32 cellular contexts compared by ENCODE assay signal in genomic region chr4:134862116-134862515, GRCh38.
A peak's percentile ranks its signal among the peaks of the same experiment; 100 is the strongest.
DNase-seq lines count a peak whose midpoint lies in the region; ATAC-seq and TF ChIP-seq lines count a peak whose summit lies in the region.
"Had no signal": no experiment of that assay in that cellular context is flagged by ENCODE, and none has a peak within 500 bp of the region (broad histone marks: within the 10 kb centered on the region; RNA-seq: fewer than 3 reads in every experiment).

No MANE protein-coding gene starts in this region.

- H3K4me1 ChIP-seq in PC-3 (ENCODE audit: insufficient read depth, low read length) = no peaks in the 10 kb centered on the region
- H3K4me1 ChIP-seq in colonic mucosa = no peaks in the 10 kb centered on the region
- H3K4me1 ChIP-seq: BLaER1 treated with 17β-estradiol and CSF1 and Interleukin-3, amounts not matched to agents 10 nM and 100 nM; esophagus squamous epithelium; gastrocnemius medialis; suprapubic skin; upper lobe of left lung had no signal

- H3K36me3 ChIP-seq in PC-3 (ENCODE audit: low read depth, low read length) = no peaks in the 10 kb centered on the region
- H3K36me3 ChIP-seq in colonic mucosa = no peaks in the 10 kb centered on the region
- H3K36me3 ChIP-seq: BLaER1 treated with 17β-estradiol and CSF1 and Interleukin-3, amounts not matched to agents 10 nM and 100 nM; esophagus squamous epithelium; gastrocnemius medialis; MG63; suprapubic skin; upper lobe of left lung had no signal

- CTCF ChIA-PET in PC-3 (lab: Charles Lee) = no interaction called here

- H3K9me2 ChIP-seq in PC-3 (replicated peaks; ENCODE audit: low read length) = no peaks in the 10 kb centered on the region

- no peak overlapping the region for H3K9ac ChIP-seq in PC-3 (ENCODE audit: low read length)
- H3K9ac ChIP-seq in colonic mucosa (ENCODE audit: low read depth in 2 of 2, low read length in 2 of 2) = no peak overlapping the region
- H3K9ac ChIP-seq: BLaER1 treated with 17β-estradiol and CSF1 and Interleukin-3, amounts not matched to agents 10 nM and 100 nM had no signal

- no peaks in the 10 kb centered on the region for H4K20me1 ChIP-seq in PC-3 (ENCODE audit: low read length)
- H4K20me1 ChIP-seq: BLaER1 treated with 17β-estradiol and CSF1 and Interleukin-3, amounts not matched to agents 10 nM and 100 nM had no signal

- no peaks in the 10 kb centered on the region for H3F3A ChIP-seq in PC-3 (ENCODE audit: low read length, unreplicated experiment)

- no peaks in the 10 kb centered on the region for H3K27me3 ChIP-seq in PC-3 (ENCODE audit: low read length)
- no peaks in the 10 kb centered on the region for H3K27me3 ChIP-seq in colonic mucosa
- H3K27me3 ChIP-seq: BLaER1 treated with 17β-estradiol and CSF1 and Interleukin-3, amounts not matched to agents 10 nM and 100 nM; esophagus squamous epithelium; gastrocnemius medialis; hepatocyte; MG63; suprapubic skin; upper lobe of left lung had no signal

- H3K4me3 ChIP-seq in PC-3 (ENCODE audit: low read length) (no peak overlapping the region), choroid plexus epithelial cell (ENCODE audit: low read depth, low read length) (no peak overlapping the region), retinal pigment epithelial cell (ENCODE audit: low read length) (no peak overlapping the region), colonic mucosa (no peak overlapping the region)
- H3K4me3 ChIP-seq: BLaER1 treated with 17β-estradiol and CSF1 and Interleukin-3, amounts not matched to agents 10 nM and 100 nM; esophagus squamous epithelium; gastrocnemius medialis; hepatocyte; K562; lung; MG63; PC-9; suprapubic skin; upper lobe of left lung had no signal

- TF ChIP-seq CTCF in PC-3 (conservative IDR thresholded peaks at IDR 0.05; ENCODE audit: low read depth, low read length) = no peak
- no peak for TF ChIP-seq CTCF in choroid plexus epithelial cell (conservative IDR thresholded peaks at IDR 0.05; ENCODE audit: low read depth, low read length)
- TF ChIP-seq CTCF in retinal pigment epithelial cell (conservative IDR thresholded peaks at IDR 0.05; ENCODE audit: low read depth, low read length) = no peak
- no peak for TF ChIP-seq CTCF in colonic mucosa (IDR thresholded peaks at IDR 0.05)

- H2AFZ ChIP-seq in PC-3 (ENCODE audit: low read length) = no peak overlapping the region
- H2AFZ ChIP-seq: hepatocyte, PC-9 had no signal

- BruUV-seq in PC-3 (replicated peaks; lab: Mats Ljungman, UMichigan) = no TSS peak

- peak; percentile 31; the same call in 1 of the 2 replicates for ATAC-seq in PC-3
- ATAC-seq: activated CD8-positive, alpha-beta T cell treated with anti-CD3 and anti-CD28 coated beads for 36 hours; gastrocnemius medialis; K562; natural killer cell treated with Interleukin-12 subunit alpha and Interleukin-12 subunit beta and Interleukin-15 and Interleukin-18, amount 100 ng/mL, for 72 hours; stimulated activated naive B cell treated with anti-CD40 and anti-IgM and Interleukin-4, amounts not matched to agents 10 μg/mL and 1 μg/mL and 100 μg/mL, for 72 hours had no signal

- intact Hi-C loops in PC-3 (cut with micrococcal nuclease) = no loop called here
- intact Hi-C loops in colonic mucosa (cut with DNase I) = no loop called here

- POLR2A ChIA-PET in PC-3 (lab: Charles Lee; ENCODE audit: unreplicated experiment) = no interaction called here

- no peak overlapping the region for H3K4me2 ChIP-seq in PC-3 (ENCODE audit: low read length)
- H3K4me2 ChIP-seq: BLaER1 treated with 17β-estradiol and CSF1 and Interleukin-3, amounts not matched to agents 10 nM and 100 nM; hepatocyte; PC-9 had no signal

- H3K9me3 ChIP-seq in PC-3 (ENCODE audit: low read length) (no peaks in the 10 kb centered on the region), colonic mucosa (no peaks in the 10 kb centered on the region)
- H3K9me3 ChIP-seq: BLaER1 treated with 17β-estradiol and CSF1 and Interleukin-3, amounts not matched to agents 10 nM and 100 nM; esophagus squamous epithelium; gastrocnemius medialis; MG63; suprapubic skin; upper lobe of left lung had no signal

- DNase-seq in GM04504 (ENCODE audit: low read depth) (peak; percentile 7), PC-3 (peak; percentile 32), choroid plexus epithelial cell (ENCODE audit: low read depth) (peak; percentile 13), retinal pigment epithelial cell (ENCODE audit: low read depth) (peak; percentile 26), NCI-H128 (lab: John Stamatoyannopoulos, UW; ENCODE audit: unreplicated experiment) (no peak), colonic mucosa (no peak), NOMO-1 treated with DMSO at 0.1 percent for 48 hours (lab: John Stamatoyannopoulos, UW; ENCODE audit: unreplicated experiment) (no peak), SKM-1 treated with dmso at 0.1 percent for 144 hours (lab: John Stamatoyannopoulos, UW; ENCODE audit: unreplicated experiment) (no peak)
- DNase-seq: activated CD4-positive, alpha-beta T cell treated with anti-CD3 and anti-CD28 coated beads for 1 hour; activated CD8-positive, alpha-beta memory T cell treated with anti-CD3 and anti-CD28 coated beads, Interleukin-2, amount 50 U/mL, for 48 hours; activated CD8-positive, alpha-beta T cell treated with anti-CD3 and anti-CD28 coated beads for 36 hours; activated naive CD4-positive, alpha-beta T cell treated with anti-CD3 and anti-CD28 coated beads, Interleukin-2, amount 50 U/mL, for 16 hours; anterior cingulate cortex; caudate nucleus; COR-L47; dermis blood vessel endothelial cell; esophagus squamous epithelium; gastrocnemius medialis; MG63; NCI-H1105 treated with DMSO at 0.1 percent for 48 hours; NCI-H2029; NCI-H526; PC-9; SHP77; stimulated activated naive B cell treated with anti-CD40 and anti-IgM and Interleukin-4, amounts not matched to agents 10 μg/mL and 1 μg/mL and 100 μg/mL, for 72 hours; upper lobe of left lung had no signal

- H3K27ac ChIP-seq in PC-3 (ENCODE audit: low read length) (no peak overlapping the region), colonic mucosa (no peak overlapping the region)
- H3K27ac ChIP-seq: BLaER1 treated with 17β-estradiol and CSF1 and Interleukin-3, amounts not matched to agents 10 nM and 100 nM; esophagus squamous epithelium; gastrocnemius medialis; hepatocyte; PC-9; suprapubic skin; upper lobe of left lung had no signal

- H3K79me2 ChIP-seq in PC-3 (ENCODE audit: low read length) = no peaks in the 10 kb centered on the region
- H3K79me2 ChIP-seq: hepatocyte had no signal

Comparison
In these comparisons a context has a peak if more than half of its experiments do, and no peak if none do; other contexts are left out.
1. DNase-seq: peak in GM04504 (single experiment), PC-3 (single experiment), choroid plexus epithelial cell (single experiment) and retinal pigment epithelial cell (single experiment); none in NCI-H128 (single experiment), colonic mucosa (single experiment), NOMO-1 treated with DMSO at 0.1 percent for 48 hours (single experiment) and SKM-1 treated with dmso at 0.1 percent for 144 hours (single experiment).